8 cellular contexts compared by ENCODE assay signal in the genomic region with DNA sequence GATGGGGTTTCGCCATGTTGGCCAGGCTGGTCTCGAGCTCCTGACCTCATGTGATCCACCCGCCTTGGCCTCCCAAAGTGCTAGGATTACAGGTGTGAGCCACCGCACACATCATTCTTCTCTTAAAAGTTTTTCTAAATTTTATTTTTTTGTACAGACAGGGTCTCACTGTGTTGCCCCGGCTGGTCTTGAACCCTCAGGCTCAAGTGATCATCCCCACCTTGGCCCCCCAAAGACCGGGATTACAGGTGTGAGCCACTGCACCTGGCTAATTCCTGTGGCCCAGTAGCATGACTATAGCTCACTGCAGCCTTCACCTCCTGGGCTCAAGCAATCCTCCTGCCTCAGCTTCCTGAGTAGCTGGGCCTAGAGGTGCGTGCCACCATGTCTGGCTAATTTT. TPM values are rescaled to one million over a fixed set of nuclear protein-coding genes. Genes with fewer than 3 reads are reported as not detected.
DNase-seq lines count a peak whose midpoint lies in the region; ATAC-seq, FAIRE-seq and TF ChIP-seq lines count a peak whose summit lies in the region.
"Not testable (repeated sequence)": the region's sequence is repeated elsewhere in the genome, so short reads cannot be mapped to it uniquely, and the experiment has no call there.

No MANE protein-coding gene starts in this region.

- not testable (repeated sequence) for H3K9me1 ChIP-seq in K562 (ENCODE audit: control insufficient read depth, insufficient read depth, low read length)

- not testable (repeated sequence) for ATAC-seq in K562, heart right ventricle

- intact Hi-C loops in K562 (cut with micrococcal nuclease); vagina (cut with DNase I): not testable (repeated sequence)
- intact Hi-C loops in esophagus muscularis mucosa (cut with DNase I), result loop anchor here (5.0 kb wide), 1 partner anchor 38 kb away; no protein-coding TSS in a partner anchor
- intact Hi-C loops in heart right ventricle (cut with DNase I), result loop anchor here in 3 of 10 donors (5.0 kb wide), 2 partner anchors 38 to 43 kb away; a partner anchor contains a TSS
- intact Hi-C loops in sigmoid colon (cut with DNase I), result loop anchor here (5.0 kb wide), 1 partner anchor 38 kb away; no protein-coding TSS in a partner anchor

- H3K4me1 ChIP-seq in K562 (replicated peaks in 1 of 2; ENCODE audit: control insufficient read depth in 2 of 2, insufficient read depth in 2 of 2, low read length in 2 of 2), result peaks cover 18 to 38% of the 10 kb centered on the region in 2 experiments; a peak in 4 of 5 replicates
- H3K4me1 ChIP-seq in esophagus muscularis mucosa, result peaks cover 41 to 75% (median 67%) of the 10 kb centered on the region in 4 donors
- H3K4me1 ChIP-seq in heart right ventricle, result peaks cover 8 to 74% (median 57%) of the 10 kb centered on the region in 9 donors
- H3K4me1 ChIP-seq in liver (ENCODE audit: control insufficient read depth in 4 of 4, insufficient read depth in 4 of 4, low read length in 3 of 4), result peaks cover 8 to 33% (median 22%) of the 10 kb centered on the region in 4 donors
- H3K4me1 ChIP-seq in sigmoid colon, result peaks cover 0 to 62% (median 52%) of the 10 kb centered on the region in 4 donors
- H3K4me1 ChIP-seq in subcutaneous abdominal adipose tissue (ENCODE audit: control insufficient read depth in 5 of 5, insufficient read depth in 5 of 5, low read length in 5 of 5), result peaks cover 3 to 65% (median 35%) of the 10 kb centered on the region in 5 donors
- peaks cover 42% of the 10 kb centered on the region for H3K4me1 ChIP-seq in vagina

- not testable (repeated sequence) for DNase-seq in RWPE1 (ENCODE audit: low spot score); K562 (ENCODE audit: extremely low read depth in 1 of 4, low spot score in 3 of 4); esophagus muscularis mucosa (ENCODE audit: extremely low spot score); heart right ventricle; sigmoid colon; vagina (ENCODE audit: extremely low spot score in 2 of 2)

- H3K36me3 ChIP-seq in K562 (ENCODE audit: control insufficient read depth, insufficient read depth, low read length) (peaks cover 68% of the 10 kb centered on the region; the same call in 2 of the 3 replicates), esophagus muscularis mucosa (peaks cover 0 to 32% (median 10%) of the 10 kb centered on the region in 4 donors), heart right ventricle (peaks cover 0 to 63% (median 3%) of the 10 kb centered on the region in 9 donors), sigmoid colon (peaks cover 0 to 12% (median 0%) of the 10 kb centered on the region in 4 donors), subcutaneous abdominal adipose tissue (ENCODE audit: control insufficient read depth in 5 of 5, insufficient read depth in 5 of 5, low read length in 5 of 5) (peaks cover 0 to 27% (median 8%) of the 10 kb centered on the region in 5 donors)
- H3K36me3 ChIP-seq in liver (ENCODE audit: control insufficient read depth in 4 of 4, insufficient read depth in 3 of 4, low read depth in 1 of 4, low read length in 3 of 4); vagina: not testable (repeated sequence)

- not testable (repeated sequence) for H3K27me3 ChIP-seq in K562 (ENCODE audit: control insufficient read depth in 2 of 2, insufficient read depth in 2 of 2, low read length in 2 of 2); esophagus muscularis mucosa; heart right ventricle; liver (ENCODE audit: control insufficient read depth in 4 of 4, insufficient read depth in 4 of 4, low read length in 3 of 4); sigmoid colon; subcutaneous abdominal adipose tissue (ENCODE audit: control insufficient read depth in 5 of 5, insufficient read depth in 4 of 5, low read length in 5 of 5); vagina

- H3K9ac ChIP-seq in K562 (ENCODE audit: insufficient read depth in 1 of 2, low read depth in 2 of 2, low read length in 2 of 2); liver (ENCODE audit: low read depth in 1 of 2, low read length in 2 of 2); subcutaneous abdominal adipose tissue (ENCODE audit: low read length in 5 of 5): not testable (repeated sequence)

- not testable (repeated sequence) for H2AFZ ChIP-seq in K562 (ENCODE audit: low read depth, low read length)

- not testable (repeated sequence) for TF ChIP-seq POLR2A in K562 (conservative IDR thresholded peaks at IDR 0.05); esophagus muscularis mucosa (IDR thresholded peaks at IDR 0.05; ENCODE audit: low read depth); sigmoid colon (IDR thresholded peaks at IDR 0.05); vagina (IDR thresholded peaks at IDR 0.05)

- H3K79me2 ChIP-seq in K562 (ENCODE audit: control insufficient read depth, insufficient read depth, low read length), result peaks cover 60% of the 10 kb centered on the region

- BruUV-seq in K562 (replicated peaks; lab: Mats Ljungman, UMichigan), result not testable (repeated sequence)

- TF ChIP-seq EP300 in K562 (IDR thresholded peaks at IDR 0.05; ENCODE audit: low read length); esophagus muscularis mucosa (IDR thresholded peaks at IDR 0.05); sigmoid colon (IDR thresholded peaks at IDR 0.05): not testable (repeated sequence)

- in situ Hi-C loops in K562 (cut with MboI), result not testable (repeated sequence)

- TF ChIP-seq CTCF in RWPE1 (conservative IDR thresholded peaks at IDR 0.05; ENCODE audit: low read depth); K562 (IDR thresholded peaks at IDR 0.05 in 2 of 3, conservative IDR thresholded peaks at IDR 0.05 in 1 of 3; ENCODE audit: insufficient read depth in 2 of 3, low read depth in 1 of 3, low read length in 3 of 3); esophagus muscularis mucosa (IDR thresholded peaks at IDR 0.05); heart right ventricle (IDR thresholded peaks at IDR 0.05); liver (IDR thresholded peaks at IDR 0.05; ENCODE audit: low read depth, low read length, missing input control); sigmoid colon (IDR thresholded peaks at IDR 0.05); vagina (IDR thresholded peaks at IDR 0.05): not testable (repeated sequence)

- CTCF ChIA-PET in RWPE1 (lab: Yijun Ruan, JAX), result interaction anchor here (0.6 kb wide), 1 partner anchor 39 kb away, joined by 4 read pairs; no protein-coding TSS in a partner anchor
- CTCF ChIA-PET in K562 (lab: Yijun Ruan, JAX; ENCODE audit: low intra/inter-chr PET ratio), result not testable (repeated sequence)

- H3K4me2 ChIP-seq in K562 (ENCODE audit: insufficient read depth, low read length), result not testable (repeated sequence)

- not testable (repeated sequence) for H3K4me3 ChIP-seq in K562; esophagus muscularis mucosa; heart right ventricle; liver (ENCODE audit: low read depth in 1 of 3, low read length in 3 of 3); sigmoid colon; subcutaneous abdominal adipose tissue (ENCODE audit: low read depth in 1 of 5, low read length in 5 of 5); vagina

- H3K9me3 ChIP-seq in K562 (replicated peaks; ENCODE audit: control insufficient read depth, insufficient read depth, low read depth, low read length); esophagus muscularis mucosa; heart right ventricle; liver (ENCODE audit: control insufficient read depth in 4 of 4, low read length in 3 of 4); sigmoid colon; subcutaneous abdominal adipose tissue (ENCODE audit: control insufficient read depth in 5 of 5, low read length in 5 of 5); vagina: not testable (repeated sequence)

- POLR2A ChIA-PET in RWPE1 (lab: Yijun Ruan, JAX; ENCODE audit: low non-redundant PET), result not testable (repeated sequence)
- POLR2A ChIA-PET in K562 (lab: Yijun Ruan, JAX), result interaction anchor here (0.6 to 8.3 kb wide), 6 partner anchors 8 to 133 kb away, joined by 3 to 129 read pairs (median 4); a partner anchor contains a TSS

- H4K20me1 ChIP-seq in K562 (replicated peaks; ENCODE audit: control insufficient read depth, insufficient read depth, low read length), result not testable (repeated sequence)

- not testable (repeated sequence) for TF ChIP-seq RAD21 in K562 (CRISPR knock-in tag; conservative IDR thresholded peaks at IDR 0.05 in 1 of 2, IDR thresholded peaks at IDR 0.05 in 1 of 2); liver (IDR thresholded peaks at IDR 0.05)

- 97% methylated on average over 7 of the region's 7 CpGs for WGBS in K562 (ENCODE audit: insufficient coverage, low coverage, missing lambda C conversion rate)
- WGBS in esophagus muscularis mucosa, result 95% methylated on average over 7 of the region's 7 CpGs
- 98% methylated on average over 7 of the region's 7 CpGs for WGBS in heart right ventricle, 2 donors
- WGBS in liver, result 95% methylated on average over 7 of the region's 7 CpGs
- 96 to 97% methylated on average over 7 of the region's 7 CpGs for WGBS in sigmoid colon, 2 donors

- not testable (repeated sequence) for FAIRE-seq in K562 (lab: Jason Lieb, UNC)

- peak overlapping the region; percentile 57 for H3K27ac ChIP-seq in RWPE1
- H3K27ac ChIP-seq in K562 (ENCODE audit: extremely low read depth, low read depth, low read length), result not testable (repeated sequence)
- peak overlapping the region; percentile 17 to 63 (median 54) for H3K27ac ChIP-seq in esophagus muscularis mucosa (replicated peaks in 1 of 4)
- peak overlapping the region in 9 of 10 donors; percentile 15 to 80 (median 68) for H3K27ac ChIP-seq in heart right ventricle
- peak overlapping the region; percentile 32 to 53 for H3K27ac ChIP-seq in liver (ENCODE audit: low read depth in 1 of 2, low read length in 2 of 2)
- H3K27ac ChIP-seq in sigmoid colon, result peak overlapping the region; percentile 42 to 76 (median 60)
- H3K27ac ChIP-seq in subcutaneous abdominal adipose tissue (ENCODE audit: low read depth, low read length), result peak overlapping the region; percentile 41
- peak overlapping the region; percentile 65 for H3K27ac ChIP-seq in vagina

RNA-seq across cellular contexts. Expression of a gene that starts 5.3 kb away (rescaled TPM):
- total RNA-seq in K562 (2011; cell fraction: chromatin; rRNA removed; ENCODE audit: low replicate concordance), result 140 and 357 TPM in 2 replicates
- 408 and 448 TPM in 2 replicates for total RNA-seq in K562 (2011; cell fraction: nucleolus; rRNA removed)
- total RNA-seq in K562 (2011; cell fraction: nucleoplasm; rRNA removed), result 258 and 294 TPM in 2 replicates
- total RNA-seq in K562 (2014; rRNA removed), result 58.5 and 81.4 TPM in 2 replicates
- total RNA-seq in K562 (2014; rRNA removed; fragmentation: Illumina TruSeq; extraction: Trizol), result 30.7 and 41.6 TPM in 2 replicates
- total RNA-seq in K562 (2015; rRNA removed; fragmentation: Illumina TruSeq; extraction: Trizol), result 49.6 and 51.6 TPM in 2 replicates
- total RNA-seq in K562 (2021), result 90.8 and 92.9 TPM in 2 replicates
- polyA plus RNA-seq in K562 (2011; rRNA removed), result 80.2 and 156 TPM in 2 replicates
- polyA plus RNA-seq in K562 (2011; cell fraction: cytosol; rRNA removed), result 160 and 179 TPM in 2 replicates
- 178 and 231 TPM in 2 replicates for polyA plus RNA-seq in K562 (2011; cell fraction: nucleus; rRNA removed)
- polyA plus RNA-seq in K562 (2012), result 112 and 129 TPM in 2 replicates
- polyA plus RNA-seq in K562 (2014; fragmentation: Illumina TruSeq; extraction: Trizol), result 76.9 and 83.7 TPM in 2 replicates
- 10 to 100 TPM; 16.6 to 27.1 TPM for polyA plus RNA-seq in K562 (2014; fragmentation: Nextera tagmentation; extraction: Ambion mirVana)
- 52.7 and 70.2 TPM in 2 replicates for polyA plus RNA-seq in K562 (2014; rRNA removed)
- polyA minus RNA-seq in K562 (2011; rRNA and poly(A)+ RNA removed), result 77.2 and 82.6 TPM in 2 replicates
- 127 and 153 TPM in 2 replicates for polyA minus RNA-seq in K562 (2011; cell fraction: cytosol; rRNA and poly(A)+ RNA removed)
- polyA minus RNA-seq in K562 (2011; cell fraction: nucleus; rRNA and poly(A)+ RNA removed), result 55.1 and 85.3 TPM in 2 replicates
- 100 to 1,000 TPM in 1 of 4 donors, 10 to 100 TPM in 3; 67.5 to 111 (median 75.0) TPM for total RNA-seq in esophagus muscularis mucosa
- 10 to 100 TPM; 27.3 to 95.3 (median 44.4) TPM for total RNA-seq in heart right ventricle
- polyA plus RNA-seq in heart right ventricle, result 100 to 1,000 TPM in 1 of 2 donors, 10 to 100 TPM in 1; 53.0 to 102 TPM
- total RNA-seq in liver, result 10 to 100 TPM; 54.9 to 82.9 TPM
- polyA plus RNA-seq in liver, result 10 to 100 TPM; 48.0 to 73.0 TPM
- total RNA-seq in sigmoid colon, result 10 to 100 TPM; 41.1 to 76.2 (median 51.0) TPM
- 10 to 100 TPM in 2 of 3 donors, 1 to 10 TPM in 1; 5.4 to 40.9 (median 16.2) TPM for polyA plus RNA-seq in sigmoid colon
- 42.2 TPM for total RNA-seq in vagina

RNA-seq across cellular contexts. Expression of a gene that starts 13.6 kb away (rescaled TPM):
- 23.5 and 87.3 TPM in 2 replicates for total RNA-seq in K562 (2011; cell fraction: chromatin; rRNA removed; ENCODE audit: low replicate concordance)
- 116 and 137 TPM in 2 replicates for total RNA-seq in K562 (2011; cell fraction: nucleolus; rRNA removed)
- 76.4 and 80.1 TPM in 2 replicates for total RNA-seq in K562 (2011; cell fraction: nucleoplasm; rRNA removed)
- 55.0 and 62.5 TPM in 2 replicates for total RNA-seq in K562 (2014; rRNA removed)
- total RNA-seq in K562 (2014; rRNA removed; fragmentation: Illumina TruSeq; extraction: Trizol), result 10.8 and 12.9 TPM in 2 replicates
- total RNA-seq in K562 (2015; rRNA removed; fragmentation: Illumina TruSeq; extraction: Trizol), result 36.8 TPM in 2 replicates
- total RNA-seq in K562 (2021), result 57.1 and 57.6 TPM in 2 replicates
- polyA plus RNA-seq in K562 (2011; rRNA removed), result 38.8 and 61.3 TPM in 2 replicates
- 106 and 197 TPM in 2 replicates for polyA plus RNA-seq in K562 (2011; cell fraction: cytosol; rRNA removed)
- polyA plus RNA-seq in K562 (2011; cell fraction: nucleus; rRNA removed), result 47.0 and 58.8 TPM in 2 replicates
- 35.0 and 51.2 TPM in 2 replicates for polyA plus RNA-seq in K562 (2012)
- polyA plus RNA-seq in K562 (2014; fragmentation: Illumina TruSeq; extraction: Trizol), result 21.8 and 34.4 TPM in 2 replicates
- 1 to 10 TPM; 2.2 to 3.0 TPM for polyA plus RNA-seq in K562 (2014; fragmentation: Nextera tagmentation; extraction: Ambion mirVana)
- 50.7 and 56.7 TPM in 2 replicates for polyA plus RNA-seq in K562 (2014; rRNA removed)
- 23.2 and 34.4 TPM in 2 replicates for polyA minus RNA-seq in K562 (2011; rRNA and poly(A)+ RNA removed)
- polyA minus RNA-seq in K562 (2011; cell fraction: cytosol; rRNA and poly(A)+ RNA removed), result 47.3 and 62.2 TPM in 2 replicates
- polyA minus RNA-seq in K562 (2011; cell fraction: nucleus; rRNA and poly(A)+ RNA removed), result 14.8 and 25.5 TPM in 2 replicates
- 100 to 1,000 TPM in 2 of 4 donors, 10 to 100 TPM in 2; 77.7 to 145 (median 104) TPM for total RNA-seq in esophagus muscularis mucosa
- 10 to 100 TPM; 35.5 to 47.8 (median 39.0) TPM for total RNA-seq in heart right ventricle
- 10 to 100 TPM; 23.3 to 44.7 TPM for polyA plus RNA-seq in heart right ventricle
- total RNA-seq in liver, result 10 to 100 TPM; 26.3 to 77.5 TPM
- polyA plus RNA-seq in liver, result 10 to 100 TPM; 16.8 to 39.6 TPM
- total RNA-seq in sigmoid colon, result 10 to 100 TPM; 46.6 to 86.7 (median 66.6) TPM
- polyA plus RNA-seq in sigmoid colon, result 10 to 100 TPM; 26.4 to 61.2 (median 28.9) TPM
- total RNA-seq in vagina, result 51.1 TPM

RNA-seq across cellular contexts. Expression of a gene that starts 40.5 kb away (rescaled TPM):
- total RNA-seq in K562 (2011; cell fraction: chromatin; rRNA removed; ENCODE audit: low replicate concordance), result 133 and 181 TPM in 2 replicates
- total RNA-seq in K562 (2011; cell fraction: nucleolus; rRNA removed), result 106 and 110 TPM in 2 replicates
- 88.2 and 107 TPM in 2 replicates for total RNA-seq in K562 (2011; cell fraction: nucleoplasm; rRNA removed)
- total RNA-seq in K562 (2014; rRNA removed), result 95.4 and 108 TPM in 2 replicates
- total RNA-seq in K562 (2014; rRNA removed; fragmentation: Illumina TruSeq; extraction: Trizol), result 87.1 and 109 TPM in 2 replicates
- 79.6 and 82.9 TPM in 2 replicates for total RNA-seq in K562 (2015; rRNA removed; fragmentation: Illumina TruSeq; extraction: Trizol)
- 147 and 158 TPM in 2 replicates for total RNA-seq in K562 (2021)
- 83.4 and 112 TPM in 2 replicates for polyA plus RNA-seq in K562 (2011; rRNA removed)
- polyA plus RNA-seq in K562 (2011; cell fraction: cytosol; rRNA removed), result 74.2 and 81.7 TPM in 2 replicates
- 185 and 193 TPM in 2 replicates for polyA plus RNA-seq in K562 (2011; cell fraction: nucleus; rRNA removed)
- 74.5 and 123 TPM in 2 replicates for polyA plus RNA-seq in K562 (2012)
- 139 and 165 TPM in 2 replicates for polyA plus RNA-seq in K562 (2014; fragmentation: Illumina TruSeq; extraction: Trizol)
- 10 to 100 TPM; 10.5 to 14.0 TPM for polyA plus RNA-seq in K562 (2014; fragmentation: Nextera tagmentation; extraction: Ambion mirVana)
- 94.6 and 99.9 TPM in 2 replicates for polyA plus RNA-seq in K562 (2014; rRNA removed)
- polyA minus RNA-seq in K562 (2011; rRNA and poly(A)+ RNA removed), result 105 and 127 TPM in 2 replicates
- polyA minus RNA-seq in K562 (2011; cell fraction: cytosol; rRNA and poly(A)+ RNA removed), result 52.3 and 57.5 TPM in 2 replicates
- polyA minus RNA-seq in K562 (2011; cell fraction: nucleus; rRNA and poly(A)+ RNA removed), result 38.1 and 91.4 TPM in 2 replicates
- total RNA-seq in esophagus muscularis mucosa, result 100 to 1,000 TPM; 166 to 242 (median 191) TPM
- total RNA-seq in heart right ventricle, result 1,000 to 10,000 TPM in 1 of 10 donors, 100 to 1,000 TPM in 9; 470 to 1,066 (median 788) TPM
- 100 to 1,000 TPM; 154 to 171 TPM for polyA plus RNA-seq in heart right ventricle
- 10 to 100 TPM; 36.0 to 87.8 TPM for total RNA-seq in liver
- 10 to 100 TPM; 17.2 to 50.4 TPM for polyA plus RNA-seq in liver
- 100 to 1,000 TPM in 2 of 4 donors, 10 to 100 TPM in 2; 83.9 to 121 (median 96.9) TPM for total RNA-seq in sigmoid colon
- 10 to 100 TPM; 33.0 to 61.5 (median 58.0) TPM for polyA plus RNA-seq in sigmoid colon
- 61.6 TPM for total RNA-seq in vagina
